Comparison of ENCODE assay signal across 27 cellular contexts in the genomic region with DNA sequence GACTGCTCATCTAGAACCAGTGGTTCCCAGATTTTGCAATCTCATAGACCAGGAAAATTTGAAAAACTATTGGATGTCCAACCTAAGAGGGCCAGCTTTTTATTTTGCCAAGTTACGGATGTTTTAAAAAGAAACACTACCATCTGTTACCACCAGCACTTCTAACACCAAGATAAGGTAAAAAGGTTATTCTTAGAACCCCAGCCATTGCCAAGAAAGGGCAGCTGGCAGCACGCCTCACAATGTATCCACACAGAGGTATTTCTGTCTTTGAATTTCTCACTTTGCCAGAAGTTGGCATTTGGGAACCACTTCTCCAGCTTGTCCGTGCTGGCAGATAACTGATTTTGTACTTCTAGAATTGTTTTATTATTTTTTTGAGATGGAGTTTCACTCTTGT. TPM values are rescaled to one million over a fixed set of nuclear protein-coding genes. Genes with fewer than 3 reads are reported as not detected.
DNase-seq lines count a peak whose midpoint lies in the region; ATAC-seq and TF ChIP-seq lines count a peak whose summit lies in the region.
"Had no signal": no experiment of that assay in that cellular context is flagged by ENCODE, and none has a peak within 500 bp of the region (broad histone marks: within the 10 kb centered on the region; RNA-seq: fewer than 3 reads in every experiment).

No MANE protein-coding gene starts in this region.

- peaks cover 33 to 62% (median 47%) of the 10 kb centered on the region in 3 donors for H3K4me1 ChIP-seq in esophagus squamous epithelium
- peaks cover 16 to 92% (median 72%) of the 10 kb centered on the region in 4 donors for H3K4me1 ChIP-seq in tibial artery
- H3K4me1 ChIP-seq in left lung: peaks cover 13 to 39% of the 10 kb centered on the region in 2 donors

- H3K27me3 ChIP-seq in esophagus squamous epithelium: no peaks in the 10 kb centered on the region
- H3K27me3 ChIP-seq in tibial artery: no peaks in the 10 kb centered on the region
- H3K27me3 ChIP-seq in left lung: no peaks in the 10 kb centered on the region
- H3K27me3 ChIP-seq: adrenal gland, upper lobe of right lung had no signal

- H3K36me3 ChIP-seq in esophagus squamous epithelium: peaks cover 36 to 100% (median 66%) of the 10 kb centered on the region in 3 donors
- H3K36me3 ChIP-seq in tibial artery: peaks cover 61 to 76% (median 73%) of the 10 kb centered on the region in 3 donors
- peaks cover 0 to 100% of the 10 kb centered on the region in 2 donors for H3K36me3 ChIP-seq in left lung

- TF ChIP-seq CTCF in esophagus squamous epithelium (IDR thresholded peaks at IDR 0.05): peak in 1 of 6 experiments; percentile 8
- peak in 1 of 2 experiments; percentile 46 for TF ChIP-seq CTCF in tibial artery (IDR thresholded peaks at IDR 0.05)
- no peak for TF ChIP-seq CTCF in left lung (IDR thresholded peaks at IDR 0.05)

- no peak for TF ChIP-seq POLR2A in esophagus squamous epithelium (IDR thresholded peaks at IDR 0.05)

- WGBS in esophagus squamous epithelium, 2 donors: 91% methylated on average over 3 of the region's 3 CpGs

- ATAC-seq in Right ventricle myocardium superior (ENCODE audit: poor library complexity) (peak; percentile 32), left lung (no peak)
- ATAC-seq: T-helper 17 cell, upper lobe of right lung had no signal

- H3K27ac ChIP-seq in esophagus squamous epithelium: peak overlapping the region in 3 of 4 donors; percentile 39 to 82 (median 80)
- peak overlapping the region; percentile 91 to 94 for H3K27ac ChIP-seq in tibial artery
- no peak overlapping the region for H3K27ac ChIP-seq in left lung
- H3K27ac ChIP-seq: SK-N-MC, upper lobe of right lung had no signal

- DNase-seq in Right ventricle myocardium superior (peak; percentile 84), cardiac septum (ENCODE audit: low spot score) (no peak), esophagus squamous epithelium (lab: John Stamatoyannopoulos, UW) (no peak), occipital lobe (lab: John Stamatoyannopoulos, UW) (peak; percentile 68), tibial artery (peak in 1 of 2 donors; percentile 91), left lung (no peak), activated T-cell treated with anti-CD3 and anti-CD28 coated beads for 4 hours (no peak), hepatic stellate cell (ENCODE audit: low spot score) (no peak)
- DNase-seq: 8988T; activated CD4-positive, alpha-beta T cell treated with anti-CD3 and anti-CD28 coated beads for 4 hours; activated CD8-positive, alpha-beta memory T cell treated with anti-CD3 and anti-CD28 coated beads for 24 hours; activated T-cell treated with anti-CD3 and anti-CD28 coated beads, Interleukin-2, amount 50 U/mL, for 24 hours; CD8-positive, alpha-beta memory T cell; cortex of kidney; DMS79; kidney glomerular epithelial cell; naive B cell; NCI-H1694; T-helper 17 cell; upper lobe of right lung had no signal

- H3K9me3 ChIP-seq in esophagus squamous epithelium: no peaks in the 10 kb centered on the region
- H3K9me3 ChIP-seq in tibial artery: no peaks in the 10 kb centered on the region
- no peaks in the 10 kb centered on the region for H3K9me3 ChIP-seq in left lung
- H3K9me3 ChIP-seq: adrenal gland, upper lobe of right lung had no signal

- H3K4me3 ChIP-seq in esophagus squamous epithelium: no peak overlapping the region
- H3K4me3 ChIP-seq in tibial artery: no peak overlapping the region
- H3K4me3 ChIP-seq in left lung: no peak overlapping the region
- H3K4me3 ChIP-seq: adrenal gland, SK-N-MC, upper lobe of right lung had no signal

- intact Hi-C loops in Right ventricle myocardium superior (cut with DNase I) (no loop called here), cardiac septum (cut with DNase I) (no loop called here), esophagus squamous epithelium (cut with DNase I) (no loop called here), tibial artery (cut with DNase I; ENCODE audit: low total_unique reads) (loop anchor here (5.0 kb wide), 1 partner anchor 63 kb away; no protein-coding TSS in a partner anchor), left lung (cut with DNase I) (loop anchor here in 1 of 2 donors (10.0 kb wide), 1 partner anchor 61 kb away; no protein-coding TSS in a partner anchor)

RNA-seq across cellular contexts. Expression of a gene that starts 28.7 kb away (rescaled TPM):
- not detected for total RNA-seq in Right ventricle myocardium superior
- 1.7 TPM for total RNA-seq in cardiac septum
- total RNA-seq in esophagus squamous epithelium: 1 to 10 TPM; 1.5 to 4.2 (median 1.8) TPM
- not detected for total RNA-seq in occipital lobe
- total RNA-seq in left lung: 1 to 10 TPM; 1.7 to 4.5 TPM
- total RNA-seq: LHCN-M2, RPMI7951 had no signal

RNA-seq across cellular contexts. Expression of a gene that starts 57.8 kb away (rescaled TPM):
- total RNA-seq in Right ventricle myocardium superior (not detected), cardiac septum (not detected), esophagus squamous epithelium (100 to 1,000 TPM in 2 of 4 donors, 10 to 100 TPM in 1, 1 to 10 TPM in 1; 7.1 to 266 (median 114) TPM), occipital lobe (1.1 TPM), left lung (1 to 10 TPM in 1 of 2 donors, not detected in 1; 1.4 TPM)
- total RNA-seq: adrenal gland; CD8-positive, alpha-beta memory T cell; fibroblast of lung; glomerular endothelial cell; LHCN-M2; renal cortical epithelial cell; RPMI7951; T-helper 17 cell; upper lobe of right lung had no signal

Comparison
In these comparisons a context has a peak if more than half of its experiments do, and no peak if none do; other contexts are left out.
1. DNase-seq: peak in Right ventricle myocardium superior (single experiment) and occipital lobe (single experiment); none in cardiac septum (single experiment), esophagus squamous epithelium (single experiment), left lung (0 of 2), activated T-cell treated with anti-CD3 and anti-CD28 coated beads for 4 hours (single experiment) and hepatic stellate cell (single experiment).
2. H3K27ac ChIP-seq: peak in esophagus squamous epithelium (3 of 4) and tibial artery (2 of 2); none in left lung (0 of 2).